24 cellular contexts compared by ENCODE assay signal in the genomic region with DNA sequence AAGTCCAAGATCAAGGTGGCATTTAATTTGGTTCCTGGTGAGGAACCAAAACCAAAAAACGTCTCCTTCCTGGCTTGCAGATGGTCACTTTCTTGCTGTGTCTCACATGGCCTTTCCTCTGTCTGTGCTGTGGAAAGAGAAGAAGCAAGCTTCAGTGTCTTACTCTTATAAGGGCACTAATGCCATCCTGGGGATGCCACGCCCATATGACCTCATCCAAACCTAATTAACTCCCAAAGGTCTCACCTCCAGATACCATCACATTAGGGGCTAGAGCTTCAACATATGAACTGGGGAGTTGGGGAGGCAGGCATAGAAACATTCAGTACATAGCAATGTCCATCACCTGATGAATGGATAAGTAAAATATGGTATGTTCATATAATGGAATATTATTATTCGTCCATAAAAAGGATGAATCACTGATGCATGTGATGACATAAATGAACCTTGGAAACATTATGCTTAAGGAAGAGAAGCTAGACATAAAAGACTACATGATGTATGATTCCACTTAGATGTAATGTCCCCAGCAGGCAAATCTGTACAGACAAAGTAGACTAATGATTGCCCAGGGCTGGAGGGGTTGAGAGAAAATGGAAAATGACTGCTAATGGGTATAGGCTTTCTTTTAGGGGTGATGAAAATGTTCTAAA.
"Had no signal": no experiment of that assay in that cellular context is flagged by ENCODE, and none has a peak within 500 bp of the region (broad histone marks: within the 10 kb centered on the region; RNA-seq: fewer than 3 reads in every experiment).

No MANE protein-coding gene starts in this region.

- FAIRE-seq: endothelial cell of umbilical vein, islet of Langerhans had no signal

- H3K36me3 ChIP-seq: neural progenitor cell, right lobe of liver had no signal

- H3K27me3 ChIP-seq: gastroesophageal sphincter, heart right ventricle, neural progenitor cell, right lobe of liver, thyroid gland had no signal

- DNase-seq: dermis blood vessel endothelial cell; effector memory CD4-positive, alpha-beta T cell; erythroblast; glutamatergic neuron; heart right ventricle; hippocampal formation; left ventricle myocardium superior; lower lobe of right lung; naive thymus-derived CD4-positive, alpha-beta T cell; right lobe of liver; stimulated activated CD4-positive, alpha-beta T cell treated with anti-CD3 and anti-CD28 coated beads, Interleukin-12 subunit alpha, Interleukin-12 subunit beta, amount 100 ng/mL, for 4 hours; stimulated activated CD4-positive, alpha-beta T cell treated with anti-CD3 and anti-CD28 coated beads, Interleukin-1b, Interleukin-23, amount 100 ng/mL, for 48 hours; stimulated activated CD4-positive, alpha-beta T cell treated with anti-CD3 and anti-CD28 coated beads, Interleukin-4, amount 100 ng/mL, for 1 hour; stimulated activated CD8-positive, alpha-beta memory T cell treated with anti-CD3 and anti-CD28 coated beads, Interleukin-4, amount 100 ng/mL, for 48 hours; stimulated activated naive CD4-positive, alpha-beta T cell; stimulated activated naive CD8-positive, alpha-beta T cell treated with anti-CD3 and anti-CD28 coated beads, Interleukin-15, amount 100 ng/mL, for 72 hours; thyroid gland had no signal

- H3K9me3 ChIP-seq: gastroesophageal sphincter, heart right ventricle, lower lobe of right lung, right lobe of liver, thyroid gland had no signal

- ATAC-seq: gastroesophageal sphincter; heart right ventricle; left ventricle myocardium superior; lower lobe of right lung; naive thymus-derived CD4-positive, alpha-beta T cell; right lobe of liver; stimulated activated naive CD8-positive, alpha-beta T cell treated with anti-CD3 and anti-CD28 coated beads, Interleukin-15, amount 100 ng/mL, for 72 hours had no signal

- H3K27ac ChIP-seq: coronary artery, gastroesophageal sphincter, heart right ventricle, lower lobe of right lung, neural progenitor cell, parathyroid adenoma, right lobe of liver, thyroid gland had no signal

- H3K4me1 ChIP-seq: gastroesophageal sphincter, heart right ventricle, lower lobe of right lung, neural progenitor cell, parathyroid adenoma, right lobe of liver, thyroid gland had no signal

- H3K4me3 ChIP-seq: coronary artery, gastroesophageal sphincter, heart right ventricle, lower lobe of right lung, neural progenitor cell, right lobe of liver, smooth muscle cell, thyroid gland had no signal
